Comparison of ENCODE assay signal across 15 cellular contexts in genomic region chr1:6221210-6221784, GRCh38. TPM values are rescaled to one million over a fixed set of nuclear protein-coding genes. Genes with fewer than 3 reads are reported as not detected.
A peak's percentile ranks its signal among the peaks of the same experiment; 100 is the strongest.
DNase-seq lines count a peak whose midpoint lies in the region; ATAC-seq, FAIRE-seq and TF ChIP-seq lines count a peak whose summit lies in the region.
"Had no signal": no experiment of that assay in that cellular context is flagged by ENCODE, and none has a peak within 500 bp of the region (broad histone marks: within the 10 kb centered on the region; RNA-seq: fewer than 3 reads in every experiment).

No MANE protein-coding gene starts in this region.

- TF ChIP-seq EP300 in HepG2 (IDR thresholded peaks at IDR 0.05; ENCODE audit: low read depth in 2 of 2, low read length in 2 of 2), result no peak
- TF ChIP-seq EP300 in HepG2 (CRISPR knock-in tag; IDR thresholded peaks at IDR 0.05; ENCODE audit: borderline replicate concordance), result no peak

- DNase-seq in HepG2 (ENCODE audit: low spot score) (no peak), right lobe of liver (no peak), PC-9 (no peak), esophagus squamous epithelium (lab: John Stamatoyannopoulos, UW) (no peak), smooth muscle cell (lab: John Stamatoyannopoulos, UW; ENCODE audit: unreplicated experiment) (no peak), GM13976 (ENCODE audit: low spot score) (no peak), NCI-H187 treated with DMSO at 0.1 percent for 48 hours (lab: John Stamatoyannopoulos, UW) (no peak)
- DNase-seq: H9, MG63, NCI-H1105, NCI-H1694 treated with DMSO at 0.1 percent for 48 hours, NCI-H69, T-helper 2 cell had no signal

- H3K9me2 ChIP-seq in PC-9 (ENCODE audit: insufficient read depth), result no peaks in the 10 kb centered on the region

- H3K4me2 ChIP-seq in HepG2 (ENCODE audit: low read depth, low read length) (no peak overlapping the region), PC-9 (peak overlapping the region; percentile 68), smooth muscle cell (no peak overlapping the region)

- no peak overlapping the region for H3K4me3 ChIP-seq in HepG2 (replicated peaks in 1 of 3; ENCODE audit: insufficient read depth in 1 of 3, low read depth in 2 of 3, low read length in 3 of 3)
- no peak overlapping the region for H3K4me3 ChIP-seq in right lobe of liver
- H3K4me3 ChIP-seq in PC-9, result no peak overlapping the region
- H3K4me3 ChIP-seq in esophagus squamous epithelium, result no peak overlapping the region
- H3K4me3 ChIP-seq in smooth muscle cell, result no peak overlapping the region
- H3K4me3 ChIP-seq: MG63, SJSA1 had no signal

- H3K9ac ChIP-seq in HepG2 (ENCODE audit: insufficient read depth, low read depth, low read length) (no peak overlapping the region), smooth muscle cell (ENCODE audit: low read depth) (no peak overlapping the region)

- intact Hi-C loops in HepG2 (cut with micrococcal nuclease; ENCODE audit: unreplicated experiment), result no loop called here
- intact Hi-C loops in right lobe of liver (cut with DNase I), result no loop called here
- intact Hi-C loops in PC-9 (cut with micrococcal nuclease; ENCODE audit: unreplicated experiment), result loop anchor here (2.0 to 10.0 kb wide), 2 partner anchors 14 to 394 kb away; partner anchors contain the start of genes ICMT and PHF13
- intact Hi-C loops in esophagus squamous epithelium (cut with DNase I), result no loop called here

- H4K20me1 ChIP-seq in HepG2 (ENCODE audit: insufficient read depth, low read length) (no peaks in the 10 kb centered on the region), PC-9 (ENCODE audit: insufficient read depth) (no peaks in the 10 kb centered on the region; the same call in 1 of the 2 replicates), smooth muscle cell (ENCODE audit: low read depth) (peaks cover 12% of the 10 kb centered on the region)

- peaks cover 38% of the 10 kb centered on the region for H3F3A ChIP-seq in PC-9 (ENCODE audit: insufficient read depth, low read depth)
- H3F3A ChIP-seq in smooth muscle cell (ENCODE audit: low read depth), result no peaks in the 10 kb centered on the region

- TF ChIP-seq CTCF in HepG2 (CRISPR knock-in tag; IDR thresholded peaks at IDR 0.05) (no peak), right lobe of liver (IDR thresholded peaks at IDR 0.05) (no peak), PC-9 (conservative IDR thresholded peaks at IDR 0.05) (no peak), esophagus squamous epithelium (IDR thresholded peaks at IDR 0.05) (no peak), smooth muscle cell (IDR thresholded peaks at IDR 0.05; ENCODE audit: borderline replicate concordance, insufficient read depth, poor library complexity, severe bottlenecking) (no peak), GM13976 (IDR thresholded peaks at IDR 0.05; ENCODE audit: borderline replicate concordance, control extremely low read depth, extremely low read depth, insufficient read depth, missing control alignments) (no peak)

- H3K4me1 ChIP-seq in HepG2 (ENCODE audit: insufficient read depth, low read length) (no peaks in the 10 kb centered on the region), right lobe of liver (no peaks in the 10 kb centered on the region), PC-9 (replicated peaks; ENCODE audit: insufficient read depth) (peaks cover 58% of the 10 kb centered on the region), esophagus squamous epithelium (peaks cover 0 to 48% (median 24%) of the 10 kb centered on the region in 3 donors), smooth muscle cell (ENCODE audit: low read depth) (no peaks in the 10 kb centered on the region)

- H3K27ac ChIP-seq in HepG2 (ENCODE audit: extremely low read length, insufficient read depth, low read length) (no peak overlapping the region), right lobe of liver (no peak overlapping the region), PC-9 (peak overlapping the region; percentile 98), esophagus squamous epithelium (peak overlapping the region in 3 of 4 donors; percentile 22 to 85 (median 74)), smooth muscle cell (ENCODE audit: low read depth) (peak overlapping the region; percentile 62)
- H3K27ac ChIP-seq: SJSA1 had no signal

- no peak overlapping the region for H2AFZ ChIP-seq in HepG2 (ENCODE audit: low read length)
- no peak overlapping the region for H2AFZ ChIP-seq in PC-9
- no peak overlapping the region for H2AFZ ChIP-seq in smooth muscle cell (ENCODE audit: low read depth)

- ATAC-seq in HepG2, result no peak
- ATAC-seq in right lobe of liver, result no peak
- ATAC-seq in HG03159 (IDR thresholded peaks at IDR 0.05; ENCODE audit: unreplicated experiment), result no peak

- POLR2A ChIA-PET in HepG2 (lab: Yijun Ruan, JAX) (interaction anchor here (1.3 kb wide), 2 partner anchors 15 to 16 kb away, joined by 3 to 6 read pairs; no protein-coding TSS in a partner anchor), PC-9 (lab: Charles Lee; ENCODE audit: unreplicated experiment) (no interaction called here)

- peaks cover 3 to 34% of the 10 kb centered on the region in 2 experiments; a peak in 4 of 5 replicates for H3K36me3 ChIP-seq in HepG2 (replicated peaks in 1 of 2; ENCODE audit: control insufficient read depth in 1 of 2, insufficient read depth in 2 of 2, low read length in 2 of 2)
- H3K36me3 ChIP-seq in right lobe of liver, result peaks cover 0 to 21% (median 5%) of the 10 kb centered on the region in 4 donors
- no peaks in the 10 kb centered on the region for H3K36me3 ChIP-seq in PC-9 (ENCODE audit: low read depth)
- H3K36me3 ChIP-seq in esophagus squamous epithelium, result peaks cover 0 to 58% (median 21%) of the 10 kb centered on the region in 3 donors
- no peaks in the 10 kb centered on the region for H3K36me3 ChIP-seq in smooth muscle cell (ENCODE audit: low read depth)

- H3K79me2 ChIP-seq in HepG2 (ENCODE audit: insufficient read depth, low read length) (no peaks in the 10 kb centered on the region), PC-9 (ENCODE audit: low read depth) (no peaks in the 10 kb centered on the region), smooth muscle cell (ENCODE audit: low read depth) (no peaks in the 10 kb centered on the region)

- WGBS in HepG2 (ENCODE audit: low lambda C conversion rate), result 97% methylated on average over 12 of the region's 12 CpGs
- 91% methylated on average over 2 of the region's 12 CpGs for WGBS in right lobe of liver (ENCODE audit: insufficient coverage, low coverage, low lambda C conversion rate, missing lambda C conversion rate)
- 90 to 91% methylated on average over 9 to 12 of the region's 12 CpGs for WGBS in esophagus squamous epithelium, 2 donors
- 97% methylated on average over 12 of the region's 12 CpGs for WGBS in smooth muscle cell (ENCODE audit: low lambda C conversion rate)

- in situ Hi-C loops in HepG2 (cut with HindIII; ENCODE audit: extremely low pct_ligation_motif_present, low pct_unique_long_range_greater_than_20kb), result no loop called here
- in situ Hi-C loops in GM13976 (cut with MboI; ENCODE audit: low sequenced_read_pairs, unreplicated experiment), result no loop called here

- CTCF ChIA-PET in HepG2 (lab: Yijun Ruan, JAX; ENCODE audit: low intra/inter-chr PET ratio, low total read pairs) (no interaction called here), PC-9 (lab: Charles Lee) (interaction anchor here (1.2 kb wide), 1 partner anchor 16 kb away, joined by 6 read pairs; no protein-coding TSS in a partner anchor)

- H3K9me3 ChIP-seq in HepG2 (ENCODE audit: low read length), result no peaks in the 10 kb centered on the region
- no peaks in the 10 kb centered on the region for H3K9me3 ChIP-seq in right lobe of liver
- H3K9me3 ChIP-seq in PC-9 (ENCODE audit: insufficient read depth, low read depth), result no peaks in the 10 kb centered on the region
- no peaks in the 10 kb centered on the region for H3K9me3 ChIP-seq in esophagus squamous epithelium
- H3K9me3 ChIP-seq in smooth muscle cell (replicated peaks; ENCODE audit: low read depth), result no peaks in the 10 kb centered on the region
- H3K9me3 ChIP-seq: MG63, SJSA1 had no signal

- FAIRE-seq in HepG2 (lab: Jason Lieb, UNC), result no peak

- TF ChIP-seq POLR2A in HepG2 (IDR thresholded peaks at IDR 0.05; ENCODE audit: insufficient read depth in 1 of 2, low read depth in 2 of 2, low read length in 2 of 2), result no peak
- no peak for TF ChIP-seq POLR2A in right lobe of liver (IDR thresholded peaks at IDR 0.05)
- no peak for TF ChIP-seq POLR2A in esophagus squamous epithelium (IDR thresholded peaks at IDR 0.05)

- TF ChIP-seq RAD21 in HepG2 (CRISPR knock-in tag; IDR thresholded peaks at IDR 0.05), result no peak

- H3K27me3 ChIP-seq in HepG2 (ENCODE audit: control insufficient read depth in 1 of 2, insufficient read depth in 2 of 2, low read length in 2 of 2), result no peaks in the 10 kb centered on the region
- no peaks in the 10 kb centered on the region for H3K27me3 ChIP-seq in right lobe of liver
- no peaks in the 10 kb centered on the region for H3K27me3 ChIP-seq in PC-9 (ENCODE audit: insufficient read depth, low read depth)
- no peaks in the 10 kb centered on the region for H3K27me3 ChIP-seq in esophagus squamous epithelium
- H3K27me3 ChIP-seq in smooth muscle cell (ENCODE audit: low read depth), result no peaks in the 10 kb centered on the region
- H3K27me3 ChIP-seq: MG63, SJSA1 had no signal

- BruUV-seq in HepG2 (replicated peaks; lab: Mats Ljungman, UMichigan) (no TSS peak), PC-9 (replicated peaks; lab: Mats Ljungman, UMichigan) (no TSS peak)

RNA-seq across cellular contexts. Expression of gene ICMT, which starts 14.5 kb away (rescaled TPM):
- 61.7 and 69.7 TPM in 2 replicates for total RNA-seq in HepG2 (2016; rRNA removed; fragmentation: Illumina TruSeq; extraction: Trizol)
- total RNA-seq in HepG2 (2016; cell fraction: cytosol; rRNA removed; fragmentation: Illumina TruSeq; extraction: Trizol; ENCODE audit: low read depth), result 23.7 and 29.8 TPM in 2 replicates
- 60.0 and 68.5 TPM in 2 replicates for total RNA-seq in HepG2 (2016; cell fraction: insoluble cytoplasmic fraction; rRNA removed; fragmentation: Illumina TruSeq; extraction: Trizol)
- 90.0 and 91.4 TPM in 2 replicates for total RNA-seq in HepG2 (2016; cell fraction: membrane; rRNA removed; fragmentation: Illumina TruSeq; extraction: Trizol)
- 45.6 and 50.8 TPM in 2 replicates for total RNA-seq in HepG2 (2016; cell fraction: nucleus; rRNA removed; fragmentation: Illumina TruSeq; extraction: Trizol)
- 23.1 and 24.6 TPM in 2 replicates for polyA plus RNA-seq in HepG2 (2011; rRNA removed)
- 23.8 and 31.3 TPM in 2 replicates for polyA plus RNA-seq in HepG2 (2011; cell fraction: cytosol; rRNA removed)
- 8.9 and 10.8 TPM in 2 replicates for polyA plus RNA-seq in HepG2 (2011; cell fraction: nucleus; rRNA removed)
- polyA plus RNA-seq in HepG2 (2012), result 26.0 and 27.3 TPM in 2 replicates
- 38.8 and 46.6 TPM in 2 replicates for polyA plus RNA-seq in HepG2 (2016; cell fraction: cytosol; fragmentation: Illumina TruSeq; extraction: Trizol; ENCODE audit: low read depth)
- 66.5 and 67.0 TPM in 2 replicates for polyA plus RNA-seq in HepG2 (2016; cell fraction: insoluble cytoplasmic fraction; fragmentation: Illumina TruSeq; extraction: Trizol; ENCODE audit: low read depth)
- polyA plus RNA-seq in HepG2 (2016; cell fraction: membrane; fragmentation: Illumina TruSeq; extraction: Trizol; ENCODE audit: low read depth), result 87.3 and 91.3 TPM in 2 replicates
- 77.9 and 79.1 TPM in 2 replicates for polyA plus RNA-seq in HepG2 (2016; cell fraction: nucleus; fragmentation: Illumina TruSeq; extraction: Trizol; ENCODE audit: insufficient read depth, low read depth)
- 42.4 and 109 TPM in 2 replicates for polyA minus RNA-seq in HepG2 (2011; rRNA and poly(A)+ RNA removed; ENCODE audit: low replicate concordance)
- 24.0 and 31.1 TPM in 2 replicates for polyA minus RNA-seq in HepG2 (2011; cell fraction: cytosol; rRNA and poly(A)+ RNA removed)
- 12.5 and 14.2 TPM in 2 replicates for polyA minus RNA-seq in HepG2 (2011; cell fraction: nucleus; rRNA and poly(A)+ RNA removed)
- total RNA-seq in right lobe of liver, result 10 to 100 TPM; 15.9 to 28.5 (median 20.4) TPM
- 43.9 and 44.3 TPM in 2 replicates for total RNA-seq in PC-9 (2021)
- 10 to 100 TPM; 43.0 to 85.3 (median 53.4) TPM for total RNA-seq in esophagus squamous epithelium
- 55.1 and 66.8 TPM in 2 replicates for total RNA-seq in smooth muscle cell
- 34.7 and 36.6 TPM in 2 replicates for polyA plus RNA-seq in smooth muscle cell

RNA-seq across cellular contexts. Expression of gene RNF207, which starts 15.4 kb away (rescaled TPM):
- total RNA-seq in HepG2 (2016; rRNA removed; fragmentation: Illumina TruSeq; extraction: Trizol), result 1.7 and 9.8 TPM in 2 replicates
- 2.0 and 3.0 TPM in 2 replicates for total RNA-seq in HepG2 (2016; cell fraction: cytosol; rRNA removed; fragmentation: Illumina TruSeq; extraction: Trizol; ENCODE audit: low read depth)
- 2.1 and 8.9 TPM in 2 replicates for total RNA-seq in HepG2 (2016; cell fraction: insoluble cytoplasmic fraction; rRNA removed; fragmentation: Illumina TruSeq; extraction: Trizol)
- 2.4 and 2.5 TPM in 2 replicates for total RNA-seq in HepG2 (2016; cell fraction: membrane; rRNA removed; fragmentation: Illumina TruSeq; extraction: Trizol)
- total RNA-seq in HepG2 (2016; cell fraction: nucleus; rRNA removed; fragmentation: Illumina TruSeq; extraction: Trizol), result 14.8 and 17.7 TPM in 2 replicates
- polyA plus RNA-seq in HepG2 (2011; rRNA removed), result 15.9 and 17.9 TPM in 2 replicates
- polyA plus RNA-seq in HepG2 (2011; cell fraction: cytosol; rRNA removed), result 3.1 and 5.5 TPM in 2 replicates
- 282 and 411 TPM in 2 replicates for polyA plus RNA-seq in HepG2 (2011; cell fraction: nucleus; rRNA removed)
- 3.9 and 4.0 TPM in 2 replicates for polyA plus RNA-seq in HepG2 (2012)
- 0.45 and 0.62 TPM in 2 replicates for polyA plus RNA-seq in HepG2 (2016; cell fraction: cytosol; fragmentation: Illumina TruSeq; extraction: Trizol; ENCODE audit: low read depth)
- 1.8 and 3.9 TPM in 2 replicates for polyA plus RNA-seq in HepG2 (2016; cell fraction: insoluble cytoplasmic fraction; fragmentation: Illumina TruSeq; extraction: Trizol; ENCODE audit: low read depth)
- polyA plus RNA-seq in HepG2 (2016; cell fraction: membrane; fragmentation: Illumina TruSeq; extraction: Trizol; ENCODE audit: low read depth), result 0.85 and 1.2 TPM in 2 replicates
- 47.0 and 48.9 TPM in 2 replicates for polyA plus RNA-seq in HepG2 (2016; cell fraction: nucleus; fragmentation: Illumina TruSeq; extraction: Trizol; ENCODE audit: insufficient read depth, low read depth)
- polyA minus RNA-seq in HepG2 (2011; rRNA and poly(A)+ RNA removed; ENCODE audit: low replicate concordance), result 16.5 and 27.5 TPM in 2 replicates
- 2.5 TPM in 2 replicates for polyA minus RNA-seq in HepG2 (2011; cell fraction: cytosol; rRNA and poly(A)+ RNA removed)
- polyA minus RNA-seq in HepG2 (2011; cell fraction: nucleus; rRNA and poly(A)+ RNA removed), result 30.0 and 38.2 TPM in 2 replicates
- 10 to 100 TPM in 5 of 6 experiments, 1 to 10 TPM in 1; 8.4 to 20.5 (median 14.4) TPM for total RNA-seq in right lobe of liver
- total RNA-seq in PC-9 (2021), result 49.3 and 53.1 TPM in 2 replicates
- 10 to 100 TPM in 3 of 4 donors, 1 to 10 TPM in 1; 6.6 to 43.3 (median 23.3) TPM for total RNA-seq in esophagus squamous epithelium
- 1.8 and 4.8 TPM in 2 replicates for total RNA-seq in smooth muscle cell
- polyA plus RNA-seq in smooth muscle cell, result 2.0 and 4.0 TPM in 2 replicates

RNA-seq across cellular contexts. Expression of gene RPL22, which starts 21.9 kb away (rescaled TPM):
- total RNA-seq in HepG2 (2016; rRNA removed; fragmentation: Illumina TruSeq; extraction: Trizol) (545 and 787 TPM in 2 replicates), right lobe of liver (100 to 1,000 TPM in 4 of 6 experiments, 10 to 100 TPM in 2; 45.4 to 156 (median 134) TPM), PC-9 (2021) (408 and 447 TPM in 2 replicates), esophagus squamous epithelium (100 to 1,000 TPM in 3 of 4 donors, 10 to 100 TPM in 1; 75.5 to 237 (median 192) TPM), smooth muscle cell (108 and 126 TPM in 2 replicates)
- total RNA-seq in HepG2 (2016; cell fraction: cytosol; rRNA removed; fragmentation: Illumina TruSeq; extraction: Trizol; ENCODE audit: low read depth), result 342 and 387 TPM in 2 replicates
- 525 and 788 TPM in 2 replicates for total RNA-seq in HepG2 (2016; cell fraction: insoluble cytoplasmic fraction; rRNA removed; fragmentation: Illumina TruSeq; extraction: Trizol)
- total RNA-seq in HepG2 (2016; cell fraction: membrane; rRNA removed; fragmentation: Illumina TruSeq; extraction: Trizol), result 707 and 829 TPM in 2 replicates
- total RNA-seq in HepG2 (2016; cell fraction: nucleus; rRNA removed; fragmentation: Illumina TruSeq; extraction: Trizol), result 180 and 186 TPM in 2 replicates
- polyA plus RNA-seq in HepG2 (2011; rRNA removed) (146 and 214 TPM in 2 replicates), smooth muscle cell (108 and 117 TPM in 2 replicates)
- 92.5 and 127 TPM in 2 replicates for polyA plus RNA-seq in HepG2 (2011; cell fraction: cytosol; rRNA removed)
- polyA plus RNA-seq in HepG2 (2011; cell fraction: nucleus; rRNA removed), result 29.2 and 40.5 TPM in 2 replicates
- polyA plus RNA-seq in HepG2 (2012), result 1,228 and 1,771 TPM in 2 replicates
- polyA plus RNA-seq in HepG2 (2016; cell fraction: cytosol; fragmentation: Illumina TruSeq; extraction: Trizol; ENCODE audit: low read depth), result 1,048 and 1,064 TPM in 2 replicates
- 1,078 and 1,177 TPM in 2 replicates for polyA plus RNA-seq in HepG2 (2016; cell fraction: insoluble cytoplasmic fraction; fragmentation: Illumina TruSeq; extraction: Trizol; ENCODE audit: low read depth)
- 1,296 and 1,373 TPM in 2 replicates for polyA plus RNA-seq in HepG2 (2016; cell fraction: membrane; fragmentation: Illumina TruSeq; extraction: Trizol; ENCODE audit: low read depth)
- 473 and 475 TPM in 2 replicates for polyA plus RNA-seq in HepG2 (2016; cell fraction: nucleus; fragmentation: Illumina TruSeq; extraction: Trizol; ENCODE audit: insufficient read depth, low read depth)
- 12.9 and 31.5 TPM in 2 replicates for polyA minus RNA-seq in HepG2 (2011; rRNA and poly(A)+ RNA removed; ENCODE audit: low replicate concordance)
- 48.1 and 62.3 TPM in 2 replicates for polyA minus RNA-seq in HepG2 (2011; cell fraction: cytosol; rRNA and poly(A)+ RNA removed)
- 53.2 and 59.9 TPM in 2 replicates for polyA minus RNA-seq in HepG2 (2011; cell fraction: nucleus; rRNA and poly(A)+ RNA removed)

RNA-seq across cellular contexts. Expression of gene HES3, which starts 22.7 kb away (rescaled TPM):
- total RNA-seq in HepG2 (2016; rRNA removed; fragmentation: Illumina TruSeq; extraction: Trizol) (not detected in 2 replicates), right lobe of liver (not detected), PC-9 (2021) (not detected in 2 replicates), esophagus squamous epithelium (not detected), smooth muscle cell (not detected in 2 replicates)
- not detected in 2 replicates for total RNA-seq in HepG2 (2016; cell fraction: cytosol; rRNA removed; fragmentation: Illumina TruSeq; extraction: Trizol; ENCODE audit: low read depth)
- not detected in 2 replicates for total RNA-seq in HepG2 (2016; cell fraction: insoluble cytoplasmic fraction; rRNA removed; fragmentation: Illumina TruSeq; extraction: Trizol)
- total RNA-seq in HepG2 (2016; cell fraction: membrane; rRNA removed; fragmentation: Illumina TruSeq; extraction: Trizol), result not detected in 2 replicates
- not detected in 2 replicates for total RNA-seq in HepG2 (2016; cell fraction: nucleus; rRNA removed; fragmentation: Illumina TruSeq; extraction: Trizol)
- polyA plus RNA-seq in HepG2 (2011; rRNA removed) (not detected in 2 replicates), smooth muscle cell (not detected in 2 replicates)
- not detected in 2 replicates for polyA plus RNA-seq in HepG2 (2011; cell fraction: cytosol; rRNA removed)
- polyA plus RNA-seq in HepG2 (2011; cell fraction: nucleus; rRNA removed), result not detected in 2 replicates
- polyA plus RNA-seq in HepG2 (2012), result not detected in 2 replicates
- polyA plus RNA-seq in HepG2 (2016; cell fraction: cytosol; fragmentation: Illumina TruSeq; extraction: Trizol; ENCODE audit: low read depth), result not detected in 2 replicates
- polyA plus RNA-seq in HepG2 (2016; cell fraction: insoluble cytoplasmic fraction; fragmentation: Illumina TruSeq; extraction: Trizol; ENCODE audit: low read depth), result not detected in 2 replicates
- polyA plus RNA-seq in HepG2 (2016; cell fraction: membrane; fragmentation: Illumina TruSeq; extraction: Trizol; ENCODE audit: low read depth), result not detected in 2 replicates
- polyA plus RNA-seq in HepG2 (2016; cell fraction: nucleus; fragmentation: Illumina TruSeq; extraction: Trizol; ENCODE audit: insufficient read depth, low read depth), result not detected in 2 replicates
- polyA minus RNA-seq in HepG2 (2011; rRNA and poly(A)+ RNA removed; ENCODE audit: low replicate concordance), result not detected in 2 replicates
- polyA minus RNA-seq in HepG2 (2011; cell fraction: cytosol; rRNA and poly(A)+ RNA removed), result not detected in 2 replicates
- not detected in 2 replicates for polyA minus RNA-seq in HepG2 (2011; cell fraction: nucleus; rRNA and poly(A)+ RNA removed)
- total RNA-seq: SJSA1 had no signal

RNA-seq across cellular contexts. Expression of gene GPR153, which starts 39.6 kb away (rescaled TPM):
- total RNA-seq in HepG2 (2016; rRNA removed; fragmentation: Illumina TruSeq; extraction: Trizol), result 0.27 and 0.31 TPM in 2 replicates
- 0.09 and 0.10 TPM in 2 replicates for total RNA-seq in HepG2 (2016; cell fraction: cytosol; rRNA removed; fragmentation: Illumina TruSeq; extraction: Trizol; ENCODE audit: low read depth)
- 0.12 and 0.28 TPM in 2 replicates for total RNA-seq in HepG2 (2016; cell fraction: insoluble cytoplasmic fraction; rRNA removed; fragmentation: Illumina TruSeq; extraction: Trizol)
- total RNA-seq in HepG2 (2016; cell fraction: membrane; rRNA removed; fragmentation: Illumina TruSeq; extraction: Trizol), result 0.34 TPM in 2 replicates
- 0.31 TPM in 2 replicates for total RNA-seq in HepG2 (2016; cell fraction: nucleus; rRNA removed; fragmentation: Illumina TruSeq; extraction: Trizol)
- 0.22 and 0.44 TPM in 2 replicates for polyA plus RNA-seq in HepG2 (2011; rRNA removed)
- 0.19 and 0.31 TPM in 2 replicates for polyA plus RNA-seq in HepG2 (2011; cell fraction: cytosol; rRNA removed)
- 0.50 and 0.85 TPM in 2 replicates for polyA plus RNA-seq in HepG2 (2011; cell fraction: nucleus; rRNA removed)
- 0.15 and 0.28 TPM in 2 replicates for polyA plus RNA-seq in HepG2 (2012)
- polyA plus RNA-seq in HepG2 (2016; cell fraction: cytosol; fragmentation: Illumina TruSeq; extraction: Trizol; ENCODE audit: low read depth), result 0.09 and 0.19 TPM in 2 replicates
- polyA plus RNA-seq in HepG2 (2016; cell fraction: insoluble cytoplasmic fraction; fragmentation: Illumina TruSeq; extraction: Trizol; ENCODE audit: low read depth), result 0.29 and 0.35 TPM in 2 replicates
- 0.34 and 0.41 TPM in 2 replicates for polyA plus RNA-seq in HepG2 (2016; cell fraction: membrane; fragmentation: Illumina TruSeq; extraction: Trizol; ENCODE audit: low read depth)
- 0.17 and 0.36 TPM in 2 replicates for polyA plus RNA-seq in HepG2 (2016; cell fraction: nucleus; fragmentation: Illumina TruSeq; extraction: Trizol; ENCODE audit: insufficient read depth, low read depth)
- 0.98 and 5.5 TPM in 2 replicates for polyA minus RNA-seq in HepG2 (2011; rRNA and poly(A)+ RNA removed; ENCODE audit: low replicate concordance)
- 0.30 and 0.44 TPM in 2 replicates for polyA minus RNA-seq in HepG2 (2011; cell fraction: cytosol; rRNA and poly(A)+ RNA removed)
- 0.25 and 0.26 TPM in 2 replicates for polyA minus RNA-seq in HepG2 (2011; cell fraction: nucleus; rRNA and poly(A)+ RNA removed)
- total RNA-seq in right lobe of liver, result 10 to 100 TPM in 1 of 6 experiments, 1 to 10 TPM in 5; 1.5 to 34.6 (median 6.6) TPM
- 7.9 and 8.0 TPM in 2 replicates for total RNA-seq in PC-9 (2021)
- 10 to 100 TPM in 2 of 4 donors, 1 to 10 TPM in 2; 5.6 to 12.3 (median 10.2) TPM for total RNA-seq in esophagus squamous epithelium
- 6.4 and 8.2 TPM in 2 replicates for total RNA-seq in smooth muscle cell
- polyA plus RNA-seq in smooth muscle cell, result 15.5 and 15.8 TPM in 2 replicates

Comparison
In these comparisons a context has a peak if more than half of its experiments do, and no peak if none do; other contexts are left out.
1. H3K27ac ChIP-seq: peak in PC-9 (single experiment), esophagus squamous epithelium (3 of 4) and smooth muscle cell (single experiment); none in HepG2 (single experiment) and right lobe of liver (0 of 3).